ENCODE assay signal across 8 cellular contexts in the genomic region with DNA sequence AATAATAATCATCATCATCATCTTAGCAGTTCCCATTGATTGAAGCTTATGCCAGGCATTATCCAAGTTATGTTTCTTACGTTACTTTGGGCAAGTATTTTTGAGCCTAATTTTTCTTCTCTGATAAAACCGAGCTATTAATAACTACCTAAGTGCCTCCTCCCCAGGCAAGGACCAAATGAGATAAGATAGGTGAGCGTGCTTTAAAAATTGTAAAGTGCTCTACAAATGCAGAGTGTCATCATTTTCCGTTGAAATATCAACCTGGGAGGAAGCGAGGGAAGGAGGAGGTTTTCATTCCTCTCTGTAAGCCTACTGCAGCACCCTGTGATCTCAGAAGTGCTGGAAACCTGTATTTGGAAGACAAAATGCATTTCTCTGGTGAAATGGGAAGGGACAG.
"Had no signal": no experiment of that assay in that cellular context is flagged by ENCODE, and none has a peak within 500 bp of the region (broad histone marks: within the 10 kb centered on the region; RNA-seq: fewer than 3 reads in every experiment).

No MANE protein-coding gene starts in this region.

- H3K4me3 ChIP-seq: GM23248, HAP-1 had no signal

- H3K4me1 ChIP-seq: HAP-1 had no signal

- DNase-seq: GM23248, GOT3, H7, HFFc6 had no signal

- ATAC-seq: HCT116, HepG2 had no signal

- H3K27ac ChIP-seq: GM23248, HL-60 had no signal

- H3K9me3 ChIP-seq: HAP-1 had no signal
